ENCODE assay signal across 8 cellular contexts in the genomic region with DNA sequence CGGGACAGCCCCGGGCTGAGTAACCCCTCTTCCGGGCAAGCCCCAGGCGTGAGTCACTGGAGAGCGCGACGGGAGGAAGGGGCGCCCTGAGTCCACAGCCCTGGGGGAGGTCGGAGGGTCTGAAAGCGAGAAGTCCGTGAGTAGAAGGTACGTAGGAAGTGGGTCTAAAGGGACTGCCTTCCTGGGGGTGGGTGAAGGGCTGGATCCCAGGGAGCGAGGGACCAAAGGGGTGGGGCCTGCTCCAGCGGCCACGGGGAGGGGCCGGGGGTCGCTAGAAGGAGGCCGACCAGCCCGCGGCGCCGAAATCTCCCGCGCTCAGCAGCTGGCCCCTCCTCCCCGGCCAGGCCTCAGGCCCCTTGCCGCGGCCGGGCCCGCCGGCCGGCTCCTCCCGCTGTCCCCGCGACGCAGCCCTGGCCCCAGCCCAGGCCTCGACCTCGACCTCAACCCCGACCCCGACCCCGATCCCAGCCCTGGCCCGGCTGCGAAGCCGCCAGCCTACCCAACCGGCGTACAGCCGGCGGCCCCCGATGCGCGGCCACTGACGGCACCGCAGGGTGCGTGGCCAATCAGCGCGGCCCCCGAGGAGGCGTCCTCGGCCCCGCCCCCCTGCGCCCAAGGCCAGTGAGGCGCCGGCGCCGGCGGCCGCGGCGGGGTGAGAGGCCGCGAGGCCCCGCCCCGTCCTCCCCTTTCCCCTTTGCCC. TPM values are rescaled to one million over a fixed set of nuclear protein-coding genes. Genes with fewer than 3 reads are reported as not detected.
DNase-seq lines count a peak whose midpoint lies in the region; FAIRE-seq and TF ChIP-seq lines count a peak whose summit lies in the region.

No MANE protein-coding gene starts in this region.

- H3K36me3 ChIP-seq in neural cell (ENCODE audit: insufficient read depth, low read length) (no peaks in the 10 kb centered on the region), stomach (no peaks in the 10 kb centered on the region)

- peak overlapping the region; percentile 98 to 99 (median 99) for H3K27ac Mint-ChIP-seq in H9

- no peak overlapping the region for H3K56ac ChIP-seq in H9 (ENCODE audit: insufficient read length, low read depth, low read length)

- H3K27me3 ChIP-seq in H9 (ENCODE audit: insufficient read depth, low read length) = no peaks in the 10 kb centered on the region
- no peaks in the 10 kb centered on the region for H3K27me3 ChIP-seq in neural cell (ENCODE audit: insufficient read depth, low read depth, low read length)
- H3K27me3 ChIP-seq in stomach = no peaks in the 10 kb centered on the region

- no peaks in the 10 kb centered on the region for H3K9me2 ChIP-seq in neural cell (ENCODE audit: insufficient read depth, low read length)

- TF ChIP-seq POLR2A in Raji (IDR thresholded peaks at IDR 0.05; ENCODE audit: insufficient read depth, low read depth, low read length) (peak; percentile 79), stomach (IDR thresholded peaks at IDR 0.05) (no peak)

- FAIRE-seq in G401.6 (lab: Jason Lieb, UNC) = peak; percentile 17

- H3K4ac ChIP-seq in H9 (ENCODE audit: low read depth, low read length) = no peak overlapping the region

- H3K18ac ChIP-seq in H9 (ENCODE audit: insufficient read length, low read depth, low read length) = peak overlapping the region; percentile 60

- H2BK12ac ChIP-seq in H9 (ENCODE audit: insufficient read length, low read depth, low read length) = no peak overlapping the region

- H3K9ac ChIP-seq in H9 (ENCODE audit: extremely low read depth, insufficient read length, low read length) (peak overlapping the region; percentile 66), neural cell (ENCODE audit: low read length) (peak overlapping the region; percentile 81)

- no peaks in the 10 kb centered on the region for H3K9me3 ChIP-seq in H9 (ENCODE audit: control insufficient read depth, low read depth, low read length)
- H3K9me3 ChIP-seq in neural cell (ENCODE audit: low read length) = no peaks in the 10 kb centered on the region
- H3K9me3 ChIP-seq in stomach = no peaks in the 10 kb centered on the region

- H3F3A ChIP-seq in neural cell (ENCODE audit: insufficient read depth, low read length, poor library complexity, severe bottlenecking) = peaks cover 3% of the 10 kb centered on the region

- H3K14ac ChIP-seq in H9 (ENCODE audit: insufficient read depth, low read length) = peak overlapping the region; percentile 64

- no peak overlapping the region for H4K91ac ChIP-seq in H9 (ENCODE audit: insufficient read length, low read depth, low read length)

- peaks cover 22 to 27% of the 10 kb centered on the region in 2 experiments for H3K4me1 Mint-ChIP-seq in H9

- H2AFZ ChIP-seq in H9 (ENCODE audit: low read length) (no peak overlapping the region), neural cell (ENCODE audit: low read depth, low read length) (peak overlapping the region; percentile 98)

- peaks cover 0 to 2% of the 10 kb centered on the region in 2 experiments; a peak in 1 of 5 replicates for H3K9me3 Mint-ChIP-seq in H9

- H2BK20ac ChIP-seq in H9 (ENCODE audit: low read depth, low read length, poor library complexity, severe bottlenecking) = no peak overlapping the region

- H3K79me1 ChIP-seq in H9 (ENCODE audit: insufficient read depth, low read depth, low read length, poor library complexity, severe bottlenecking) = no peaks in the 10 kb centered on the region

- no peak overlapping the region for H3K23ac ChIP-seq in H9 (ENCODE audit: insufficient read length, low read depth, low read length)

- no peak for TF ChIP-seq RAD21 in neural cell (conservative IDR thresholded peaks at IDR 0.05)

- H4K20me1 ChIP-seq in H9 (ENCODE audit: control insufficient read depth, insufficient read depth, insufficient read length) = no peaks in the 10 kb centered on the region
- H4K20me1 ChIP-seq in neural cell (ENCODE audit: insufficient read depth) = no peaks in the 10 kb centered on the region

- no CpG with 5 or more reads among the region's 72 CpGs for WGBS in H9 (ENCODE audit: extremely low coverage, insufficient read length, low lambda C conversion rate)
- 0 to 2% (median 1%) methylated on average over 13 to 71 of the region's 72 CpGs for WGBS in stomach, 5 donors

- H3K4me2 ChIP-seq in H9 (ENCODE audit: insufficient read depth, insufficient read length, low read length) = peak overlapping the region; percentile 59
- H3K4me2 ChIP-seq in neural cell (ENCODE audit: low read length) = peak overlapping the region; percentile 76

- peak overlapping the region; percentile 40 for H3K27ac ChIP-seq in H9 (ENCODE audit: insufficient read length, low read depth, low read length)
- peak overlapping the region; percentile 73 for H3K27ac ChIP-seq in neural cell (ENCODE audit: low read length)
- H3K27ac ChIP-seq in stomach = peak overlapping the region; percentile 93 to 99 (median 98)

- H3K23me2 ChIP-seq in H9 (ENCODE audit: insufficient read length, low read depth, low read length, poor library complexity, severe bottlenecking) = peaks cover 15% of the 10 kb centered on the region

- intact Hi-C loops in stomach (cut with DNase I; ENCODE audit: low total_unique reads) = no loop called here

- no peak overlapping the region for H3T11ph ChIP-seq in H9 (ENCODE audit: low read length)

- no peaks in the 10 kb centered on the region for H3K27me3 Mint-ChIP-seq in H9 (ENCODE audit: low read depth)

- peaks cover 4 to 7% (median 5%) of the 10 kb centered on the region in 3 experiments; a peak in 5 of 7 replicates for H3K36me3 Mint-ChIP-seq in H9 (ENCODE audit: insufficient read depth in 1 of 3, low read depth in 3 of 3)

- DNase-seq in H9 (peak; percentile 90), M059J (ENCODE audit: low read depth) (peak; percentile 84), activated gamma-delta T cell treated with Interleukin-2 at 50 U/mL for 16 hours (peak; percentile 87), foreskin fibroblast (peak; percentile 89 to 97), stomach (peak; percentile 94)

- no peak overlapping the region for H4K8ac ChIP-seq in H9 (replicated peaks; ENCODE audit: insufficient read length, low read depth, low read length)

- H3K4me3 Mint-ChIP-seq in H9 = peak overlapping the region; percentile 84 to 90

- no peak overlapping the region for H2BK120ac ChIP-seq in H9 (ENCODE audit: low read depth, low read length, poor library complexity, severe bottlenecking)

- H2BK15ac ChIP-seq in H9 (ENCODE audit: low read depth, low read length) = no peak overlapping the region

- H4K5ac ChIP-seq in H9 (ENCODE audit: insufficient read length, low read depth, low read length) = no peak overlapping the region

- H2AK5ac ChIP-seq in H9 (ENCODE audit: insufficient read length, low read length) = no peak overlapping the region

- peak overlapping the region; percentile 73 for H3K4me3 ChIP-seq in foreskin fibroblast (ENCODE audit: low read depth in 1 of 2, low read length in 2 of 2)
- peak overlapping the region; percentile 90 for H3K4me3 ChIP-seq in neural cell (ENCODE audit: low read length)
- peak overlapping the region; percentile 77 to 92 (median 89) for H3K4me3 ChIP-seq in stomach

- no peak overlapping the region for H2BK5ac ChIP-seq in H9 (ENCODE audit: insufficient read length, low read length)

- H3K4me1 ChIP-seq in H9 (ENCODE audit: insufficient read depth, low read length) = no peaks in the 10 kb centered on the region
- H3K4me1 ChIP-seq in stomach = peaks cover 20 to 47% (median 35%) of the 10 kb centered on the region in 4 donors

- H3K79me2 ChIP-seq in H9 (ENCODE audit: insufficient read depth, low read length) (peaks cover 22% of the 10 kb centered on the region; the same call in 1 of the 2 replicates), neural cell (replicated peaks; ENCODE audit: insufficient read depth, low read length) (peaks cover 35% of the 10 kb centered on the region)

- TF ChIP-seq CTCF in H9 (conservative IDR thresholded peaks at IDR 0.05) (no peak), foreskin fibroblast (IDR thresholded peaks at IDR 0.05; ENCODE audit: low read depth, low read length) (no peak), neural cell (IDR thresholded peaks at IDR 0.05; ENCODE audit: poor library complexity, severe bottlenecking) (no peak), stomach (IDR thresholded peaks at IDR 0.05) (peak in 1 of 7 experiments; percentile 12)

- TF ChIP-seq EP300 in neural cell (conservative IDR thresholded peaks at IDR 0.05; ENCODE audit: poor library complexity, severe bottlenecking) (peak; percentile 47), stomach (IDR thresholded peaks at IDR 0.05) (no peak)

TF ChIP-seq in neural cell, 6 proteins besides CTCF, POLR2A, EP300 and RAD21 (continues in another document):
- no peak for TF ChIP-seq EZH2 (IDR thresholded peaks at IDR 0.05; ENCODE audit: borderline replicate concordance, insufficient read depth, low read length, poor library complexity, severe bottlenecking)
- TF ChIP-seq, protein P1, sequence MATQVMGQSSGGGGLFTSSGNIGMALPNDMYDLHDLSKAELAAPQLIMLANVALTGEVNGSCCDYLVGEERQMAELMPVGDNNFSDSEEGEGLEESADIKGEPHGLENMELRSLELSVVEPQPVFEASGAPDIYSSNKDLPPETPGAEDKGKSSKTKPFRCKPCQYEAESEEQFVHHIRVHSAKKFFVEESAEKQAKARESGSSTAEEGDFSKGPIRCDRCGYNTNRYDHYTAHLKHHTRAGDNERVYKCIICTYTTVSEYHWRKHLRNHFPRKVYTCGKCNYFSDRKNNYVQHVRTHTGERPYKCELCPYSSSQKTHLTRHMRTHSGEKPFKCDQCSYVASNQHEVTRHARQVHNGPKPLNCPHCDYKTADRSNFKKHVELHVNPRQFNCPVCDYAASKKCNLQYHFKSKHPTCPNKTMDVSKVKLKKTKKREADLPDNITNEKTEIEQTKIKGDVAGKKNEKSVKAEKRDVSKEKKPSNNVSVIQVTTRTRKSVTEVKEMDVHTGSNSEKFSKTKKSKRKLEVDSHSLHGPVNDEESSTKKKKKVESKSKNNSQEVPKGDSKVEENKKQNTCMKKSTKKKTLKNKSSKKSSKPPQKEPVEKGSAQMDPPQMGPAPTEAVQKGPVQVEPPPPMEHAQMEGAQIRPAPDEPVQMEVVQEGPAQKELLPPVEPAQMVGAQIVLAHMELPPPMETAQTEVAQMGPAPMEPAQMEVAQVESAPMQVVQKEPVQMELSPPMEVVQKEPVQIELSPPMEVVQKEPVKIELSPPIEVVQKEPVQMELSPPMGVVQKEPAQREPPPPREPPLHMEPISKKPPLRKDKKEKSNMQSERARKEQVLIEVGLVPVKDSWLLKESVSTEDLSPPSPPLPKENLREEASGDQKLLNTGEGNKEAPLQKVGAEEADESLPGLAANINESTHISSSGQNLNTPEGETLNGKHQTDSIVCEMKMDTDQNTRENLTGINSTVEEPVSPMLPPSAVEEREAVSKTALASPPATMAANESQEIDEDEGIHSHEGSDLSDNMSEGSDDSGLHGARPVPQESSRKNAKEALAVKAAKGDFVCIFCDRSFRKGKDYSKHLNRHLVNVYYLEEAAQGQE (IDR thresholded peaks at IDR 0.05; ENCODE audit: borderline replicate concordance) = peak; percentile 15
- TF ChIP-seq MXI1 (conservative IDR thresholded peaks at IDR 0.05; ENCODE audit: poor library complexity, severe bottlenecking) = peak; percentile 20
- peak; percentile 83 for TF ChIP-seq POLR2AphosphoS5 (IDR thresholded peaks at IDR 0.05)

RNA-seq across cellular contexts. Expression of a gene that starts 22.5 kb away (rescaled TPM):
- total RNA-seq in H9 (2021) = 326 and 342 TPM in 2 replicates
- total RNA-seq in M059J (2014; rRNA removed; shearing (Covaris generic)) = 77.3 and 98.2 TPM in 2 replicates
- polyA plus RNA-seq in neural cell = 74.7 and 83.4 TPM in 2 replicates
- 205 and 217 TPM in 2 replicates for polyA minus RNA-seq in neural cell
- 100 to 1,000 TPM in 3 of 5 donors, 10 to 100 TPM in 2; 44.9 to 236 (median 102) TPM for total RNA-seq in stomach
- polyA plus RNA-seq in stomach = 10 to 100 TPM; 24.7 to 41.5 (median 25.2) TPM

Comparison
In these comparisons a context has a peak if more than half of its experiments do, and no peak if none do; other contexts are left out.
1. Peak in every context shown above with its lines: DNase-seq, H3K4me3 ChIP-seq and H3K27ac ChIP-seq.
2. H3K27ac ChIP-seq: peak in every context shown above with its lines; median percentile 98 in stomach; 73 in neural cell; 40 in H9.